Comparison of ENCODE assay signal across 20 cellular contexts in the genomic region with DNA sequence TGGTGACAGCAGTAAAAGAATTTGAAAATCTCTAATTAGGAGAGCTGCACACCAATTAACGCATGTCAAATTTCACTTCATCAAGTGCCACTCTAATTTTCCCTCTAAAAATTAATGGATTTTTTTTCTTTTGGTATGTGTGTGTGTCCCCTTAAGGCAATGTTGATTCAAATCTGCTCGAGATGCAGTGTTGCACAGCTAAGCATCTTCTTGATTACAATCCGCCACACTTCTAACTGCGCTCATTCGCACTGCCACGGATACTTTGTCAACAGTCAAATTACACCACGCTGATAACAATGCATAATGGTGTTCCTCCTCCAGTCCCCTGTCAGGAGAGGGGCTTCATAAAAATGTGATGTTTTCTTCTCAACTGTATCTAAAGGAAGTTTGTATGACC.
DNase-seq lines count a peak whose midpoint lies in the region; ATAC-seq and TF ChIP-seq lines count a peak whose summit lies in the region.
"Had no signal": no experiment of that assay in that cellular context is flagged by ENCODE, and none has a peak within 500 bp of the region (broad histone marks: within the 10 kb centered on the region; RNA-seq: fewer than 3 reads in every experiment).

No MANE protein-coding gene starts in this region.

- intact Hi-C loops in esophagus muscularis mucosa (cut with DNase I) = loop anchor here (10.0 kb wide), 1 partner anchor 958 kb away; no protein-coding TSS in a partner anchor
- intact Hi-C loops in spleen (cut with DNase I; ENCODE audit: low total_unique reads) = no loop called here

- WGBS in esophagus muscularis mucosa = 61% methylated on average over 7 of the region's 7 CpGs
- WGBS in spleen, 5 donors = 72 to 83% (median 81%) methylated on average over 7 of the region's 7 CpGs

- peaks cover 74% of the 10 kb centered on the region for H3K4me1 Mint-ChIP-seq in progenitor cell of endocrine pancreas (ENCODE audit: low read depth)
- H3K4me1 Mint-ChIP-seq: natural killer cell; stimulated activated memory B cell treated with anti-CD40 and anti-IgM and Interleukin-4, amounts not matched to agents 10 μg/mL and 1 μg/mL and 100 μg/mL, for 72 hours had no signal

- peak overlapping the region; percentile 35 for H3K27ac Mint-ChIP-seq in progenitor cell of endocrine pancreas
- H3K27ac Mint-ChIP-seq: effector memory CD8-positive, alpha-beta T cell; natural killer cell; stimulated activated memory B cell treated with anti-CD40 and anti-IgM and Interleukin-4, amounts not matched to agents 10 μg/mL and 1 μg/mL and 100 μg/mL, for 72 hours had no signal

- no peak for TF ChIP-seq EP300 in esophagus muscularis mucosa (IDR thresholded peaks at IDR 0.05)

- peak overlapping the region; percentile 1 to 18 (median 6) for H3K4me3 ChIP-seq in esophagus muscularis mucosa
- H3K4me3 ChIP-seq in spleen = no peak overlapping the region
- H3K4me3 ChIP-seq: heart right ventricle, tibial artery had no signal

- H3K27me3 Mint-ChIP-seq in progenitor cell of endocrine pancreas = no peaks in the 10 kb centered on the region
- H3K27me3 Mint-ChIP-seq: effector memory CD8-positive, alpha-beta T cell; stimulated activated memory B cell treated with anti-CD40 and anti-IgM and Interleukin-4, amounts not matched to agents 10 μg/mL and 1 μg/mL and 100 μg/mL, for 72 hours had no signal

- no peak for TF ChIP-seq CTCF in esophagus muscularis mucosa (IDR thresholded peaks at IDR 0.05)
- TF ChIP-seq CTCF in progenitor cell of endocrine pancreas (IDR thresholded peaks at IDR 0.05; ENCODE audit: unreplicated experiment) = no peak
- TF ChIP-seq CTCF in spleen (IDR thresholded peaks at IDR 0.05 in 8 of 11, conservative IDR thresholded peaks at IDR 0.05 in 3 of 11) = no peak

- ATAC-seq in HG03097 (IDR thresholded peaks at IDR 0.05; ENCODE audit: low FRiP score, unreplicated experiment) = no peak
- no peak for ATAC-seq in GM21447 (IDR thresholded peaks at IDR 0.05; ENCODE audit: unreplicated experiment)
- ATAC-seq: effector memory CD8-positive, alpha-beta T cell; heart right ventricle; natural killer cell; stimulated activated memory B cell treated with anti-CD40 and anti-IgM and Interleukin-4, amounts not matched to agents 10 μg/mL and 1 μg/mL and 100 μg/mL, for 72 hours had no signal

- no peaks in the 10 kb centered on the region for H3K9me3 Mint-ChIP-seq in progenitor cell of endocrine pancreas (ENCODE audit: low read depth)
- H3K9me3 Mint-ChIP-seq: natural killer cell; stimulated activated memory B cell treated with anti-CD40 and anti-IgM and Interleukin-4, amounts not matched to agents 10 μg/mL and 1 μg/mL and 100 μg/mL, for 72 hours had no signal

- H3K27me3 ChIP-seq in esophagus muscularis mucosa (no peaks in the 10 kb centered on the region), spleen (replicated peaks in 1 of 7) (no peaks in the 10 kb centered on the region)
- H3K27me3 ChIP-seq: tibial artery had no signal

- H3K36me3 Mint-ChIP-seq in progenitor cell of endocrine pancreas (ENCODE audit: insufficient read depth) = no peaks in the 10 kb centered on the region
- H3K36me3 Mint-ChIP-seq: natural killer cell; stimulated activated memory B cell treated with anti-CD40 and anti-IgM and Interleukin-4, amounts not matched to agents 10 μg/mL and 1 μg/mL and 100 μg/mL, for 72 hours had no signal

- peak overlapping the region; percentile 78 to 85 (median 84) for H3K27ac ChIP-seq in esophagus muscularis mucosa (replicated peaks in 1 of 4)
- peak overlapping the region in 3 of 8 donors; percentile 20 to 61 (median 46) for H3K27ac ChIP-seq in spleen
- H3K27ac ChIP-seq: heart right ventricle, tibial artery, VCaP had no signal

- H3K9me3 ChIP-seq in esophagus muscularis mucosa (no peaks in the 10 kb centered on the region), spleen (no peaks in the 10 kb centered on the region)
- H3K9me3 ChIP-seq: heart right ventricle, tibial artery had no signal

- TF ChIP-seq POLR2A in esophagus muscularis mucosa (IDR thresholded peaks at IDR 0.05; ENCODE audit: low read depth) = no peak
- no peak for TF ChIP-seq POLR2A in spleen (IDR thresholded peaks at IDR 0.05)

- H3K4me3 Mint-ChIP-seq in progenitor cell of endocrine pancreas (ENCODE audit: low read depth) = no peak overlapping the region
- H3K4me3 Mint-ChIP-seq: effector memory CD8-positive, alpha-beta T cell; natural killer cell; stimulated activated memory B cell treated with anti-CD40 and anti-IgM and Interleukin-4, amounts not matched to agents 10 μg/mL and 1 μg/mL and 100 μg/mL, for 72 hours had no signal

- DNase-seq in COLO668 (lab: John Stamatoyannopoulos, UW; ENCODE audit: unreplicated experiment) (peak; percentile 5), NCI-H1930 (lab: John Stamatoyannopoulos, UW) (peak; percentile 10 to 53), esophagus muscularis mucosa (ENCODE audit: extremely low spot score) (no peak), progenitor cell of endocrine pancreas (ENCODE audit: low spot score, unreplicated experiment) (no peak), spleen (no peak)
- no peak for DNase-seq in activated naive CD4-positive, alpha-beta T cell treated with Interleukin-2 at 50 U/mL for 16 hours
- DNase-seq: activated CD4-positive, alpha-beta T cell treated with anti-CD3 and anti-CD28 coated beads, Interleukin-2, amount 50 U/mL, for 4 hours; activated naive CD4-positive, alpha-beta T cell treated with anti-CD3 and anti-CD28 coated beads, Interleukin-2, amount 50 U/mL, for 16 hours; effector memory CD8-positive, alpha-beta T cell; heart right ventricle; natural killer cell; NCI-H2029 treated with DMSO at 0.1 percent for 48 hours; Right ventricle myocardium superior; stimulated activated CD4-positive, alpha-beta T cell treated with anti-CD3 and anti-CD28 coated beads, Interleukin-15, amount 100 ng/mL, for 24 hours; T-helper 1 cell; tibial artery had no signal

- H3K4me1 ChIP-seq in esophagus muscularis mucosa (peaks cover 0 to 80% (median 72%) of the 10 kb centered on the region in 4 donors), spleen (no peaks in the 10 kb centered on the region)
- H3K4me1 ChIP-seq: heart right ventricle, tibial artery had no signal

- H3K36me3 ChIP-seq in esophagus muscularis mucosa = no peaks in the 10 kb centered on the region
- no peaks in the 10 kb centered on the region for H3K36me3 ChIP-seq in spleen
- H3K36me3 ChIP-seq: heart right ventricle, tibial artery had no signal

Comparison
In these comparisons a context has a peak if more than half of its experiments do, and no peak if none do; other contexts are left out.
1. DNase-seq: peak in COLO668 (single experiment) and NCI-H1930 (2 of 2); none in esophagus muscularis mucosa (single experiment), progenitor cell of endocrine pancreas (single experiment), activated naive CD4-positive, alpha-beta T cell treated with Interleukin-2 at 50 U/mL for 16 hours (single experiment) and spleen (single experiment).
2. H3K4me3 ChIP-seq: peak in esophagus muscularis mucosa (4 of 4); none in spleen (0 of 8).